Comparison of ENCODE assay signal across 35 cellular contexts in the genomic region with DNA sequence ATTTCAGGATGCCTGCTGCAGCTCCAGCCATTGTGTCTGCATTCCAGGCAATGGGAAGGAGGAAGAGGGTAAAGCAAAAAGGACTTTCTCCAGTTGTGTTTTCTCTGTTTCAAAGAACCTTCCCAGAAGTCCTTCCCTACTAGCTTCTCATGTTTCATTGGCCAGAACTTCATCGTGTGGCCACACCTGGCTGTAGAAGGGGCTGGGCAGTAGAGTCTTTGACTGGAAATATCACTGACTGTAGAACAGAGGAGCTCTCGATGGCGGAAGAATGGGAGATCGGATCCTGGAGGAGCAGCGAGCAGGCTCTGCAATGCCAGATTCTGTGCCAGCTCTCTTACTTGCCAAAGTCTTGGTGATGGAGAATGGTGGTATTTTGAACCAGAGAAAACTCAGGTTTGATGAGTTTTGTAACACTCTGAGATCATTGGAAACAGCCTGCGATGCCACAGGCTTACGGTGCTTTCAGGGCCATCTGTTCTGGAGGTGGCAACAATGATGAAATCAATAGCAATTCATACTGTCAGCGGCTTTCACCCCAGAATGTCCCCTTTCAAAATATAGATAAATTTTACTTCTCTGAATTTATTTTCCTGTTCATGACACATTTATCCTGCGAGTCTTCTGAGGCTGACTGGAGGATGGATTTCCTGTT.
"Had no signal": no experiment of that assay in that cellular context is flagged by ENCODE, and none has a peak within 500 bp of the region (broad histone marks: within the 10 kb centered on the region; RNA-seq: fewer than 3 reads in every experiment).

No MANE protein-coding gene starts in this region.

- H2AFZ ChIP-seq: PC-9 had no signal

- H3K4me3 ChIP-seq: adrenal gland, body of pancreas, PC-9 had no signal

- FAIRE-seq: astrocyte, RCC 7860 had no signal

- H3K36me3 ChIP-seq: adrenal gland, WERI-Rb-1 had no signal

- H3K4me1 ChIP-seq: adrenal gland, body of pancreas had no signal

- H3K27ac ChIP-seq: adrenal gland, body of pancreas, KMS-11, PC-9, RWPE1, WERI-Rb-1 had no signal

- DNase-seq: activated CD4-positive, alpha-beta T cell treated with anti-CD3 and anti-CD28 coated beads for 1 hour; activated CD4-positive, alpha-beta T cell treated with anti-CD3 and anti-CD28 coated beads, Interleukin-2, amount 10 ng/mL, durations not matched to agents 24 days and 14 days; activated CD4-positive, alpha-beta T cell treated with anti-CD3 and anti-CD28 coated beads, Interleukin-2, amount 50 U/mL, for 4 hours; activated CD4-positive, CD25-positive, alpha-beta regulatory T cell; activated CD8-positive, alpha-beta T cell treated with anti-CD3 and anti-CD28 coated beads, Interleukin-2, amount 10 ng/mL, durations not matched to agents 7 days and 5 days; activated gamma-delta T cell; activated naive CD4-positive, alpha-beta T cell treated with Interleukin-2 at 50 U/mL for 16 hours; activated naive CD8-positive, alpha-beta T cell treated with anti-CD3 and anti-CD28 coated beads, Interleukin-2, amount 10 ng/mL, durations not matched to agents 7 days and 5 days; activated T-cell treated with anti-CD3 and anti-CD28 coated beads, Interleukin-2, amount 50 U/mL, for 24 hours; body of pancreas; central memory CD4-positive, alpha-beta T cell; MM.1S; MV-4-11; NCI-H1092; NCI-H1436 treated with DMSO at 0.1 percent for 48 hours; NCI-H1694 treated with DMSO at 0.1 percent for 48 hours; NCI-H2029; NCI-H345; NCI-H524 treated with DMSO at 0.1 percent for 48 hours; NCI-H748 treated with DMSO at 0.1 percent for 48 hours; NK-92 treated with Interleukin-12 subunit alpha and Interleukin-12 subunit beta, amount 100 ng/mL, for 24 hours; PC-9; SW 1271; T-helper 1 cell; T-helper 2 cell; T-helper 9 cell; WERI-Rb-1 had no signal

- H3K4me3 Mint-ChIP-seq: activated CD4-positive, alpha-beta T cell treated with anti-CD3 and anti-CD28 coated beads, Interleukin-2, amount 10 ng/mL, durations not matched to agents 24 days and 14 days; activated CD8-positive, alpha-beta T cell treated with anti-CD3 and anti-CD28 coated beads, Interleukin-2, amount 10 ng/mL, durations not matched to agents 7 days and 5 days; activated naive CD4-positive, alpha-beta T cell treated with anti-CD3 and anti-CD28 coated beads, Interleukin-2, amount 50 U/mL, for 24 hours; activated naive CD8-positive, alpha-beta T cell treated with anti-CD3 and anti-CD28 coated beads, Interleukin-2, amount 10 ng/mL, durations not matched to agents 7 days and 5 days; activated T-cell treated with anti-CD3 and anti-CD28 coated beads, Interleukin-2, amount 50 U/mL, for 24 hours had no signal

- H3K9me3 ChIP-seq: adrenal gland, body of pancreas had no signal

- H3K27me3 Mint-ChIP-seq: activated naive CD4-positive, alpha-beta T cell treated with anti-CD3 and anti-CD28 coated beads, Interleukin-2, amount 50 U/mL, for 24 hours had no signal

- H3K9ac ChIP-seq: KMS-11 had no signal

- H3K27me3 ChIP-seq: adrenal gland, body of pancreas had no signal

- H3K4me2 ChIP-seq: KMS-11, PC-9 had no signal

- H3K36me3 Mint-ChIP-seq: activated naive CD4-positive, alpha-beta T cell treated with anti-CD3 and anti-CD28 coated beads, Interleukin-2, amount 50 U/mL, for 24 hours; activated naive CD8-positive, alpha-beta T cell treated with anti-CD3 and anti-CD28 coated beads, Interleukin-2, amount 10 ng/mL, durations not matched to agents 7 days and 5 days had no signal

- H3K27ac Mint-ChIP-seq: activated CD4-positive, alpha-beta T cell treated with anti-CD3 and anti-CD28 coated beads, Interleukin-2, amount 10 ng/mL, durations not matched to agents 24 days and 14 days; activated CD8-positive, alpha-beta T cell treated with anti-CD3 and anti-CD28 coated beads, Interleukin-2, amount 10 ng/mL, durations not matched to agents 7 days and 5 days; activated naive CD4-positive, alpha-beta T cell treated with anti-CD3 and anti-CD28 coated beads, Interleukin-2, amount 50 U/mL, for 24 hours; activated naive CD8-positive, alpha-beta T cell treated with anti-CD3 and anti-CD28 coated beads, Interleukin-2, amount 10 ng/mL, durations not matched to agents 7 days and 5 days; activated T-cell treated with anti-CD3 and anti-CD28 coated beads, Interleukin-2, amount 50 U/mL, for 24 hours; activated T-helper 2 cell treated with anti-CD3 and anti-CD28 coated beads, Interferon-gamma antibody, Interleukin-2, Interleukin-4, amounts not matched to agents 10 μg/mL and 5 μg/mL and 100 μg/mL, durations not matched to agents 14 hours and 24 hours and 36 hours had no signal

- H3K9me3 Mint-ChIP-seq: activated CD4-positive, alpha-beta T cell treated with anti-CD3 and anti-CD28 coated beads, Interleukin-2, amount 10 ng/mL, durations not matched to agents 24 days and 14 days; activated naive CD4-positive, alpha-beta T cell treated with anti-CD3 and anti-CD28 coated beads, Interleukin-2, amount 50 U/mL, for 24 hours; activated naive CD8-positive, alpha-beta T cell treated with anti-CD3 and anti-CD28 coated beads, Interleukin-2, amount 10 ng/mL, durations not matched to agents 7 days and 5 days; activated T-cell treated with anti-CD3 and anti-CD28 coated beads, Interleukin-2, amount 50 U/mL, for 24 hours; activated T-helper 2 cell treated with anti-CD3 and anti-CD28 coated beads, Interferon-gamma antibody, Interleukin-2, Interleukin-4, amounts not matched to agents 10 μg/mL and 5 μg/mL and 100 μg/mL, durations not matched to agents 14 hours and 24 hours and 36 hours had no signal

- H3K4me1 Mint-ChIP-seq: activated CD4-positive, alpha-beta T cell treated with anti-CD3 and anti-CD28 coated beads, Interleukin-2, amount 10 ng/mL, durations not matched to agents 24 days and 14 days; activated naive CD4-positive, alpha-beta T cell treated with anti-CD3 and anti-CD28 coated beads, Interleukin-2, amount 50 U/mL, for 24 hours; activated naive CD8-positive, alpha-beta T cell treated with anti-CD3 and anti-CD28 coated beads, Interleukin-2, amount 10 ng/mL, durations not matched to agents 7 days and 5 days had no signal

- ATAC-seq: activated CD8-positive, alpha-beta T cell treated with anti-CD3 and anti-CD28 coated beads, Interleukin-2, amount 10 ng/mL, durations not matched to agents 7 days and 5 days; body of pancreas; Right ventricle myocardium inferior had no signal
